Comparison of ENCODE assay signal across 20 cellular contexts in genomic region chr4:20078644-20079043, GRCh38.
DNase-seq lines count a peak whose midpoint lies in the region; ATAC-seq and TF ChIP-seq lines count a peak whose summit lies in the region.
"Had no signal": no experiment of that assay in that cellular context is flagged by ENCODE, and none has a peak within 500 bp of the region (broad histone marks: within the 10 kb centered on the region; RNA-seq: fewer than 3 reads in every experiment).

No MANE protein-coding gene starts in this region.

- no peak overlapping the region for H3K23ac ChIP-seq in neuronal stem cell (ENCODE audit: low read depth, low read length, poor library complexity)

- H3K36me3 ChIP-seq in endodermal cell (ENCODE audit: control insufficient read depth, insufficient read depth, low read length) (no peaks in the 10 kb centered on the region), neuronal stem cell (replicated peaks in 1 of 2; ENCODE audit: control insufficient read depth in 2 of 2, insufficient read depth in 2 of 2, low read length in 2 of 2) (no peaks in the 10 kb centered on the region), uterus (no peaks in the 10 kb centered on the region)
- H3K36me3 ChIP-seq: BLaER1 treated with 17β-estradiol and CSF1 and Interleukin-3, amounts not matched to agents 10 nM and 100 nM had no signal

- H3K9me3 Mint-ChIP-seq in WTC11: no peaks in the 10 kb centered on the region
- H3K9me3 Mint-ChIP-seq in endodermal cell: peaks cover 2% of the 10 kb centered on the region

- no peak overlapping the region for H3K14ac ChIP-seq in neuronal stem cell (ENCODE audit: low read length)

- H3K9ac ChIP-seq in endodermal cell (ENCODE audit: extremely low read depth, low read length, poor library complexity, severe bottlenecking): no peak overlapping the region
- peak overlapping the region; percentile 21 for H3K9ac ChIP-seq in neuronal stem cell (ENCODE audit: low read depth, low read length, poor library complexity)
- H3K9ac ChIP-seq: BLaER1 treated with 17β-estradiol and CSF1 and Interleukin-3, amounts not matched to agents 10 nM and 100 nM had no signal

- ATAC-seq in WTC11: peak; percentile 55
- ATAC-seq: A549; CD8-positive, alpha-beta T cell; GM12878 had no signal

- H3K18ac ChIP-seq in neuronal stem cell (ENCODE audit: low read length): no peak overlapping the region

- no peak overlapping the region for H2BK12ac ChIP-seq in neuronal stem cell (ENCODE audit: low read length)

- H2BK15ac ChIP-seq in neuronal stem cell (ENCODE audit: low read length): no peak overlapping the region

- H2BK5ac ChIP-seq in neuronal stem cell (ENCODE audit: low read length): no peak overlapping the region

- H4K8ac ChIP-seq in neuronal stem cell (ENCODE audit: low read depth, low read length): peak overlapping the region; percentile 65

- no peak overlapping the region for H2AK5ac ChIP-seq in neuronal stem cell (ENCODE audit: low read depth, low read length)

- no peak overlapping the region for H3K4me3 ChIP-seq in endodermal cell (ENCODE audit: low read length)
- H3K4me3 ChIP-seq in neuronal stem cell (ENCODE audit: low read length in 2 of 2): no peak overlapping the region
- H3K4me3 ChIP-seq in uterus: no peak overlapping the region
- H3K4me3 ChIP-seq: A549; BLaER1 treated with 17β-estradiol and CSF1 and Interleukin-3, amounts not matched to agents 10 nM and 100 nM; GM12878 had no signal

- H3K4me1 Mint-ChIP-seq in WTC11 (no peaks in the 10 kb centered on the region), endodermal cell (peaks cover 14% of the 10 kb centered on the region)
- H3K4me1 Mint-ChIP-seq: B cell had no signal

- H3K27me3 ChIP-seq in endodermal cell (ENCODE audit: control insufficient read depth, insufficient read depth, low read length, poor library complexity, severe bottlenecking): peaks cover 12% of the 10 kb centered on the region
- no peaks in the 10 kb centered on the region for H3K27me3 ChIP-seq in neuronal stem cell (ENCODE audit: control insufficient read depth in 3 of 3, insufficient read depth in 3 of 3, low read depth in 1 of 3, low read length in 3 of 3)
- H3K27me3 ChIP-seq in uterus: no peaks in the 10 kb centered on the region
- H3K27me3 ChIP-seq: BLaER1 treated with 17β-estradiol and CSF1 and Interleukin-3, amounts not matched to agents 10 nM and 100 nM had no signal

- TF ChIP-seq POLR2A in uterus (IDR thresholded peaks at IDR 0.05): no peak

- POLR2A ChIA-PET in WTC11 (lab: Charles Lee): no interaction called here

- H3K36me3 Mint-ChIP-seq in WTC11 (no peaks in the 10 kb centered on the region), endodermal cell (ENCODE audit: low read depth) (no peaks in the 10 kb centered on the region)
- H3K36me3 Mint-ChIP-seq: CD8-positive, alpha-beta T cell had no signal

- peak; percentile 21 for DNase-seq in WTC11 (ENCODE audit: low spot score)
- DNase-seq in endodermal cell: peak; percentile 46
- no peak for DNase-seq in neuronal stem cell (ENCODE audit: low spot score)
- no peak for DNase-seq in uterus
- DNase-seq in NCI-H2171 (lab: John Stamatoyannopoulos, UW): no peak
- DNase-seq in DMS79 (lab: John Stamatoyannopoulos, UW): no peak
- no peak for DNase-seq in 8988T
- DNase-seq: AML-193; Caco-2; Calu3; CD4-positive, alpha-beta T cell; CD8-positive, alpha-beta T cell; DND-41; EL; GDM1 had no signal

- CTCF ChIA-PET in WTC11 (lab: Charles Lee): no interaction called here

- TF ChIP-seq CTCF in WTC11 (IDR thresholded peaks at IDR 0.05): no peak
- no peak for TF ChIP-seq CTCF in endodermal cell (conservative IDR thresholded peaks at IDR 0.05)
- no peak for TF ChIP-seq CTCF in uterus (IDR thresholded peaks at IDR 0.05)

- WGBS in endodermal cell (ENCODE audit: insufficient coverage in 1 of 2, insufficient read length in 1 of 2), 2 experiments: 88% methylated on average over 5 of the region's 5 CpGs; no CpG with 5 or more reads in 1 of the 2 experiments
- WGBS in neuronal stem cell (ENCODE audit: extremely low coverage in 2 of 2, insufficient read length in 2 of 2, insufficient replicate concordance in 1 of 2), 2 donors: no CpG with 5 or more reads among the region's 5 CpGs

- no peak overlapping the region for H4K91ac ChIP-seq in neuronal stem cell (ENCODE audit: low read depth, low read length, poor library complexity)

- H3K27me3 Mint-ChIP-seq in WTC11 (ENCODE audit: low read depth) (no peaks in the 10 kb centered on the region), endodermal cell (ENCODE audit: insufficient read depth) (peaks cover 6% of the 10 kb centered on the region)
- H3K27me3 Mint-ChIP-seq: B cell; CD4-positive, alpha-beta T cell had no signal

- H3K4me2 ChIP-seq in neuronal stem cell (ENCODE audit: insufficient read depth, low read length, poor library complexity, severe bottlenecking): no peak overlapping the region
- H3K4me2 ChIP-seq: A549; BLaER1 treated with 17β-estradiol and CSF1 and Interleukin-3, amounts not matched to agents 10 nM and 100 nM had no signal

- no peak overlapping the region for H2BK120ac ChIP-seq in neuronal stem cell (ENCODE audit: low read depth, low read length)

- H2AFZ ChIP-seq in neuronal stem cell (ENCODE audit: low read length): no peak overlapping the region

- intact Hi-C loops in uterus (cut with DNase I; ENCODE audit: low total_unique reads): no loop called here

- H3K27ac ChIP-seq in endodermal cell (ENCODE audit: low read depth, low read length) (no peak overlapping the region), neuronal stem cell (replicated peaks; ENCODE audit: low read length) (no peak overlapping the region), uterus (no peak overlapping the region)
- H3K27ac ChIP-seq: A549; BLaER1 treated with 17β-estradiol and CSF1 and Interleukin-3, amounts not matched to agents 10 nM and 100 nM; C4-2B had no signal

- H3K4me1 ChIP-seq in endodermal cell (ENCODE audit: control insufficient read depth, insufficient read depth, low read length) (peaks cover 4% of the 10 kb centered on the region), neuronal stem cell (ENCODE audit: control insufficient read depth in 2 of 2, insufficient read depth in 1 of 2, low read depth in 1 of 2, low read length in 2 of 2) (no peaks in the 10 kb centered on the region), uterus (no peaks in the 10 kb centered on the region)
- H3K4me1 ChIP-seq: A549; BLaER1 treated with 17β-estradiol and CSF1 and Interleukin-3, amounts not matched to agents 10 nM and 100 nM had no signal

- H3K4ac ChIP-seq in neuronal stem cell (ENCODE audit: low read length): no peak overlapping the region

- H3K4me3 Mint-ChIP-seq in WTC11 (no peak overlapping the region), endodermal cell (no peak overlapping the region)
- H3K4me3 Mint-ChIP-seq: B cell; CD4-positive, alpha-beta T cell; CD8-positive, alpha-beta T cell had no signal

- H3K9me3 ChIP-seq in endodermal cell (ENCODE audit: control insufficient read depth, low read length) (no peaks in the 10 kb centered on the region), neuronal stem cell (replicated peaks in 1 of 2; ENCODE audit: control insufficient read depth in 2 of 2, insufficient read depth in 1 of 2, low read depth in 1 of 2, low read length in 2 of 2) (no peaks in the 10 kb centered on the region), uterus (no peaks in the 10 kb centered on the region)
- H3K9me3 ChIP-seq: A549, Caco-2 had no signal

- H3K27ac Mint-ChIP-seq in WTC11 (no peak overlapping the region), endodermal cell (no peak overlapping the region)
- H3K27ac Mint-ChIP-seq: B cell; CD4-positive, alpha-beta T cell; CD8-positive, alpha-beta T cell had no signal

- no peaks in the 10 kb centered on the region for H3K79me1 ChIP-seq in neuronal stem cell (ENCODE audit: low read depth, low read length)

TF ChIP-seq in WTC11, 78 proteins besides CTCF, POLR2A, EP300 and RAD21:
- no peak for TF ChIP-seq NFE2L1 (CRISPR knock-in tag; IDR thresholded peaks at IDR 0.05)
- TF ChIP-seq PREB (CRISPR knock-in tag; IDR thresholded peaks at IDR 0.05; ENCODE audit: borderline replicate concordance): no peak
- TF ChIP-seq AFF4 (CRISPR knock-in tag; IDR thresholded peaks at IDR 0.05; ENCODE audit: borderline replicate concordance): no peak
- no peak for TF ChIP-seq ZNF219 (CRISPR knock-in tag; IDR thresholded peaks at IDR 0.05; ENCODE audit: borderline replicate concordance)
- TF ChIP-seq ZBTB21 (CRISPR knock-in tag; IDR thresholded peaks at IDR 0.05; ENCODE audit: borderline replicate concordance): no peak

Comparison
In these comparisons a context has a peak if more than half of its experiments do, and no peak if none do; other contexts are left out.
1. DNase-seq: peak in WTC11 (single experiment) and endodermal cell (single experiment); none in neuronal stem cell (single experiment), uterus (0 of 2), NCI-H2171 (single experiment), DMS79 (single experiment) and 8988T (single experiment).